In genomic region chr5:784428-785177, GRCh38 we compare ENCODE assay signal across 8 cellular contexts. TPM values are rescaled to one million over a fixed set of nuclear protein-coding genes. Genes with fewer than 3 reads are reported as not detected.
DNase-seq lines count a peak whose midpoint lies in the region; ATAC-seq, FAIRE-seq and TF ChIP-seq lines count a peak whose summit lies in the region.
"Not testable (repeated sequence)": the region's sequence is repeated elsewhere in the genome, so short reads cannot be mapped to it uniquely, and the experiment has no call there.

TSS of gene ZDHHC11B (minus strand) at chr5:784729. CDS start at chr5:766919, 17,810 bp downstream.

- peak within 1 kb of the TSS; percentile 88 for H3K9ac ChIP-seq in neural cell (ENCODE audit: low read length)

- not testable (repeated sequence) for H3K36me3 ChIP-seq in neural cell (ENCODE audit: insufficient read depth, low read length)

- not testable (repeated sequence) for H3K27me3 ChIP-seq in neural cell (ENCODE audit: insufficient read depth, low read depth, low read length)

- H3K9me2 ChIP-seq in neural cell (ENCODE audit: insufficient read depth, low read length): not testable (repeated sequence)

- TF ChIP-seq CTCF in HFFc6 (IDR thresholded peaks at IDR 0.05); neural cell (IDR thresholded peaks at IDR 0.05; ENCODE audit: poor library complexity, severe bottlenecking): not testable (repeated sequence)

- peak; percentile 45 for TF ChIP-seq RAD21 in neural cell (conservative IDR thresholded peaks at IDR 0.05)

- peak within 1 kb of the TSS; percentile 88 for H2AFZ ChIP-seq in neural cell (ENCODE audit: low read depth, low read length)

- not testable (repeated sequence) for H3K27me3 Mint-ChIP-seq in HFFc6 (ENCODE audit: insufficient read depth); activated naive CD4-positive, alpha-beta T cell treated with anti-CD3 and anti-CD28 coated beads, Interleukin-2, amount 50 U/mL, for 24 hours

- not testable (repeated sequence) for H3F3A ChIP-seq in neural cell (ENCODE audit: insufficient read depth, low read length, poor library complexity, severe bottlenecking)

- H3K79me2 ChIP-seq in neural cell (replicated peaks; ENCODE audit: insufficient read depth, low read length): not testable (repeated sequence)

- not testable (repeated sequence) for H4K20me1 ChIP-seq in neural cell (ENCODE audit: insufficient read depth)

- not testable (repeated sequence) for H3K9me3 Mint-ChIP-seq in HFFc6; activated naive CD4-positive, alpha-beta T cell treated with anti-CD3 and anti-CD28 coated beads, Interleukin-2, amount 50 U/mL, for 24 hours; stimulated activated effector memory CD8-positive, alpha-beta T cell treated with anti-CD3 and anti-CD28 coated beads, Interleukin-12 subunit alpha, Interleukin-12 subunit beta, amount 100 ng/mL, for 72 hours

- TF ChIP-seq EP300 in neural cell (conservative IDR thresholded peaks at IDR 0.05; ENCODE audit: poor library complexity, severe bottlenecking): not testable (repeated sequence)

- peak within 1 kb of the TSS; percentile 76 for H3K4me2 ChIP-seq in neural cell (ENCODE audit: low read length)

- peak within 1 kb of the TSS; percentile 59 for H3K27ac ChIP-seq in neural cell (ENCODE audit: low read length)

- not testable (repeated sequence) for FAIRE-seq in frontal cortex (lab: Jason Lieb, UNC)

- peak within 1 kb of the TSS; percentile 26; the same call in 1 of the 2 replicates for H3K4me3 Mint-ChIP-seq in HFFc6
- peak within 1 kb of the TSS; percentile 79 for H3K4me3 Mint-ChIP-seq in activated naive CD4-positive, alpha-beta T cell treated with anti-CD3 and anti-CD28 coated beads, Interleukin-2, amount 50 U/mL, for 24 hours
- peak within 1 kb of the TSS; percentile 68 for H3K4me3 Mint-ChIP-seq in stimulated activated effector memory CD8-positive, alpha-beta T cell treated with anti-CD3 and anti-CD28 coated beads, Interleukin-12 subunit alpha, Interleukin-12 subunit beta, amount 100 ng/mL, for 72 hours

- peak; percentile 83 for ATAC-seq in stimulated activated effector memory CD8-positive, alpha-beta T cell treated with anti-CD3 and anti-CD28 coated beads, Interleukin-12 subunit alpha, Interleukin-12 subunit beta, amount 100 ng/mL, for 72 hours

- not testable (repeated sequence) for H3K27ac Mint-ChIP-seq in HFFc6; activated naive CD4-positive, alpha-beta T cell treated with anti-CD3 and anti-CD28 coated beads, Interleukin-2, amount 50 U/mL, for 24 hours; stimulated activated effector memory CD8-positive, alpha-beta T cell treated with anti-CD3 and anti-CD28 coated beads, Interleukin-12 subunit alpha, Interleukin-12 subunit beta, amount 100 ng/mL, for 72 hours

- not testable (repeated sequence) for H3K4me1 Mint-ChIP-seq in HFFc6 (ENCODE audit: low read depth); activated naive CD4-positive, alpha-beta T cell treated with anti-CD3 and anti-CD28 coated beads, Interleukin-2, amount 50 U/mL, for 24 hours; stimulated activated effector memory CD8-positive, alpha-beta T cell treated with anti-CD3 and anti-CD28 coated beads, Interleukin-12 subunit alpha, Interleukin-12 subunit beta, amount 100 ng/mL, for 72 hours

- peak; percentile 41 for DNase-seq in DMS79 (lab: John Stamatoyannopoulos, UW)
- DNase-seq in HFFc6: not testable (repeated sequence)
- DNase-seq in NCI-H1105 treated with DMSO at 0.1 percent for 48 hours (lab: John Stamatoyannopoulos, UW): peak; percentile 87
- DNase-seq in SW 1271 (lab: John Stamatoyannopoulos, UW): peak; percentile 52 to 64
- DNase-seq in frontal cortex (ENCODE audit: low spot score in 2 of 2): peak; percentile 80 to 84
- peak; percentile 79 to 91 for DNase-seq in stimulated activated effector memory CD8-positive, alpha-beta T cell treated with anti-CD3 and anti-CD28 coated beads, Interleukin-12 subunit alpha, Interleukin-12 subunit beta, amount 100 ng/mL, for 72 hours (ENCODE audit: low spot score in 2 of 2)

- not testable (repeated sequence) for H3K9me3 ChIP-seq in neural cell (ENCODE audit: low read length)

- H3K4me3 ChIP-seq in neural cell (ENCODE audit: low read length): peak within 1 kb of the TSS; percentile 75

- not testable (repeated sequence) for H3K36me3 Mint-ChIP-seq in HFFc6 (ENCODE audit: low read depth); activated naive CD4-positive, alpha-beta T cell treated with anti-CD3 and anti-CD28 coated beads, Interleukin-2, amount 50 U/mL, for 24 hours; stimulated activated effector memory CD8-positive, alpha-beta T cell treated with anti-CD3 and anti-CD28 coated beads, Interleukin-12 subunit alpha, Interleukin-12 subunit beta, amount 100 ng/mL, for 72 hours

TF ChIP-seq in neural cell, 6 proteins besides CTCF, POLR2A, EP300 and RAD21:
- TF ChIP-seq MXI1 (conservative IDR thresholded peaks at IDR 0.05; ENCODE audit: poor library complexity, severe bottlenecking) (peak; percentile 64), TAF1 (IDR thresholded peaks at IDR 0.05; ENCODE audit: low read depth) (peak; percentile 65), REST (IDR thresholded peaks at IDR 0.05; ENCODE audit: borderline replicate concordance) (peak; percentile 53), POLR2AphosphoS5 (IDR thresholded peaks at IDR 0.05) (peak; percentile 94)
TF ChIP-seq in neural cell: peak in this region for 4; not testable (repeated sequence) for 2.

RNA-seq across cellular contexts. Expression of gene ZDHHC11B, which starts in this region (rescaled TPM):
- under 1 TPM in 2 of 6 experiments, not detected in 4; 0.17 to 0.19 TPM for total RNA-seq in HFFc6 (2021; fragmentation: NEBNext Ultra II Directional; extraction: Animal tissue kit (Norgen Biotek cat#: 25700))
- total RNA-seq in frontal cortex: 4.5 TPM
- 9.9 and 12.1 TPM in 2 replicates for polyA plus RNA-seq in neural cell
- polyA minus RNA-seq in neural cell: 9.0 and 10.9 TPM in 2 replicates

Comparison
In these comparisons a context has a peak if more than half of its experiments do, and no peak if none do; other contexts are left out.
1. H3K4me3 Mint-ChIP-seq: peak in every context shown above with its lines; median percentile 79 in activated naive CD4-positive, alpha-beta T cell treated with anti-CD3 and anti-CD28 coated beads, Interleukin-2, amount 50 U/mL, for 24 hours; 68 in stimulated activated effector memory CD8-positive, alpha-beta T cell treated with anti-CD3 and anti-CD28 coated beads, Interleukin-12 subunit alpha, Interleukin-12 subunit beta, amount 100 ng/mL, for 72 hours; 26 in HFFc6.